ENCODE assay signal across 1 cellular context in the genomic region with DNA sequence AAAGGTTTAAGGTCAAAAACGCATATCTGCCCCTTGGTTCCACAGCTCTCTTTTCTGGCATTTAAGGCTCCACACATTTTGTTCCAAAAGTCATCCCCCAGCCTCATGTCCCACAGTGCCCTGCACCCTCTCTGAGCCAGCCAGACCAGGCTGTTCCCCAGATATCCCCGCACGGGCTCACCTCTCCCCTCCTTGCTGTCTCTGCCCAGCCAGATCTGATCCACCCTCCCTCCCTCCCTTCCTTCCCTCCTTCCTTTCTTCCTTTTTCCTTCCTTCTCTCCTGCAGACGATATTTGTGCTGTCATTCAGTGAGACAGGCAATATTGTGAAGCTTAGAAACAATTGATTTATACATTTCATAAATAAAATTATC.
TF ChIP-seq lines count a peak whose summit lies in the region.

No MANE protein-coding gene starts in this region.

TF ChIP-seq in HepG2, 621 proteins besides CTCF, POLR2A, EP300 and RAD21 (continued from another document):
- TF ChIP-seq, protein P1, sequence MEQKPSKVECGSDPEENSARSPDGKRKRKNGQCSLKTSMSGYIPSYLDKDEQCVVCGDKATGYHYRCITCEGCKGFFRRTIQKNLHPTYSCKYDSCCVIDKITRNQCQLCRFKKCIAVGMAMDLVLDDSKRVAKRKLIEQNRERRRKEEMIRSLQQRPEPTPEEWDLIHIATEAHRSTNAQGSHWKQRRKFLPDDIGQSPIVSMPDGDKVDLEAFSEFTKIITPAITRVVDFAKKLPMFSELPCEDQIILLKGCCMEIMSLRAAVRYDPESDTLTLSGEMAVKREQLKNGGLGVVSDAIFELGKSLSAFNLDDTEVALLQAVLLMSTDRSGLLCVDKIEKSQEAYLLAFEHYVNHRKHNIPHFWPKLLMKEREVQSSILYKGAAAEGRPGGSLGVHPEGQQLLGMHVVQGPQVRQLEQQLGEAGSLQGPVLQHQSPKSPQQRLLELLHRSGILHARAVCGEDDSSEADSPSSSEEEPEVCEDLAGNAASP (CRISPR knock-in tag; IDR thresholded peaks at IDR 0.05; ENCODE audit: borderline replicate concordance), result no peak
